Comparison of ENCODE assay signal across 16 cellular contexts in genomic region chr12:93825501-93825888, GRCh38.
DNase-seq lines count a peak whose midpoint lies in the region; ATAC-seq, FAIRE-seq and TF ChIP-seq lines count a peak whose summit lies in the region.
"Had no signal": no experiment of that assay in that cellular context is flagged by ENCODE, and none has a peak within 500 bp of the region (broad histone marks: within the 10 kb centered on the region; RNA-seq: fewer than 3 reads in every experiment).

No MANE protein-coding gene starts in this region.

- H3K4me3 ChIP-seq in coronary artery (no peak overlapping the region), stomach (no peak overlapping the region)
- H3K4me3 ChIP-seq in CD8-positive, alpha-beta memory T cell (ENCODE audit: low read length): no peak overlapping the region

- peaks cover 6 to 40% (median 17%) of the 10 kb centered on the region in 4 donors for H3K4me1 ChIP-seq in stomach
- H3K4me1 ChIP-seq in CD8-positive, alpha-beta memory T cell (ENCODE audit: insufficient read depth, low read length): no peaks in the 10 kb centered on the region

- H3K27ac ChIP-seq in coronary artery (peak overlapping the region; percentile 76 to 80), stomach (peak overlapping the region in 4 of 5 donors; percentile 18 to 58 (median 23))
- H3K27ac ChIP-seq in CD8-positive, alpha-beta memory T cell (ENCODE audit: low read depth, low read length): no peak overlapping the region

- TF ChIP-seq POLR2A in stomach (IDR thresholded peaks at IDR 0.05): no peak
- TF ChIP-seq POLR2A in erythroblast (IDR thresholded peaks at IDR 0.05; ENCODE audit: low read length): no peak

- ATAC-seq in left lobe of liver: peak; percentile 61
- ATAC-seq: stimulated activated effector memory CD8-positive, alpha-beta T cell treated with anti-CD3 and anti-CD28 coated beads, Interleukin-12 subunit alpha, Interleukin-12 subunit beta, amount 100 ng/mL, for 72 hours had no signal

- intact Hi-C loops in stomach (cut with DNase I; ENCODE audit: low total_unique reads): no loop called here

- TF ChIP-seq CTCF in HFFc6 (IDR thresholded peaks at IDR 0.05) (no peak), coronary artery (IDR thresholded peaks at IDR 0.05) (no peak), stomach (IDR thresholded peaks at IDR 0.05) (no peak)

- no peaks in the 10 kb centered on the region for H3K27me3 ChIP-seq in stomach
- no peaks in the 10 kb centered on the region for H3K27me3 ChIP-seq in CD8-positive, alpha-beta memory T cell (ENCODE audit: insufficient read depth, low read length, poor library complexity, severe bottlenecking)

- no peaks in the 10 kb centered on the region for H3K9me3 Mint-ChIP-seq in HFFc6
- H3K9me3 Mint-ChIP-seq in CD8-positive, alpha-beta memory T cell: no peaks in the 10 kb centered on the region
- H3K9me3 Mint-ChIP-seq: stimulated activated effector memory CD8-positive, alpha-beta T cell treated with anti-CD3 and anti-CD28 coated beads, Interleukin-12 subunit alpha, Interleukin-12 subunit beta, amount 100 ng/mL, for 72 hours had no signal

- DNase-seq in HFFc6: peak; percentile 25
- DNase-seq in coronary artery (ENCODE audit: low spot score): no peak
- DNase-seq in left lobe of liver (ENCODE audit: low spot score): no peak
- DNase-seq in stomach: no peak
- no peak for DNase-seq in CD8-positive, alpha-beta memory T cell
- no peak for DNase-seq in MV-4-11 (lab: John Stamatoyannopoulos, UW)
- no peak for DNase-seq in RCC 7860 (ENCODE audit: low spot score)
- DNase-seq in erythroblast (lab: John Stamatoyannopoulos, UW): no peak
- DNase-seq: activated naive CD4-positive, alpha-beta T cell treated with anti-CD3 and anti-CD28 coated beads, Interleukin-2, amount 10 ng/mL, durations not matched to agents 7 days and 5 days; DMS79; NCI-H1694; NCI-H748 treated with DMSO at 0.1 percent for 48 hours; stimulated activated CD4-positive, alpha-beta T cell treated with anti-CD3 and anti-CD28 coated beads, Interleukin-4, amount 100 ng/mL, for 24 hours had no signal

- peaks cover 5% of the 10 kb centered on the region; the same call in 1 of the 2 replicates for H3K36me3 Mint-ChIP-seq in HFFc6 (ENCODE audit: low read depth)
- peaks cover 0 to 9% (median 7%) of the 10 kb centered on the region in 3 donors for H3K36me3 Mint-ChIP-seq in CD8-positive, alpha-beta memory T cell
- H3K36me3 Mint-ChIP-seq: stimulated activated effector memory CD8-positive, alpha-beta T cell treated with anti-CD3 and anti-CD28 coated beads, Interleukin-12 subunit alpha, Interleukin-12 subunit beta, amount 100 ng/mL, for 72 hours had no signal

- no peaks in the 10 kb centered on the region; the same call in 1 of the 2 replicates for H3K27me3 Mint-ChIP-seq in HFFc6 (ENCODE audit: insufficient read depth)
- no peaks in the 10 kb centered on the region for H3K27me3 Mint-ChIP-seq in CD8-positive, alpha-beta memory T cell
- H3K27me3 Mint-ChIP-seq: activated naive CD4-positive, alpha-beta T cell treated with anti-CD3 and anti-CD28 coated beads, Interleukin-2, amount 10 ng/mL, durations not matched to agents 7 days and 5 days; B cell; progenitor cell of endocrine pancreas had no signal

- CTCF ChIA-PET in CD8-positive, alpha-beta memory T cell (lab: Charles Lee): no interaction called here

- WGBS in stomach, 5 donors: 83 to 88% (median 87%) methylated on average over 3 of the region's 3 CpGs

- no peak for FAIRE-seq in RCC 7860 (lab: Jason Lieb, UNC)

- H3K4me1 Mint-ChIP-seq in HFFc6 (ENCODE audit: low read depth): no peaks in the 10 kb centered on the region; the same call in 1 of the 2 replicates
- H3K4me1 Mint-ChIP-seq in CD8-positive, alpha-beta memory T cell: no peaks in the 10 kb centered on the region
- H3K4me1 Mint-ChIP-seq: stimulated activated effector memory CD8-positive, alpha-beta T cell treated with anti-CD3 and anti-CD28 coated beads, Interleukin-12 subunit alpha, Interleukin-12 subunit beta, amount 100 ng/mL, for 72 hours had no signal

- no peaks in the 10 kb centered on the region for H3K36me3 ChIP-seq in stomach
- no peaks in the 10 kb centered on the region for H3K36me3 ChIP-seq in CD8-positive, alpha-beta memory T cell (ENCODE audit: insufficient read depth, low read length)

- H3K4me3 Mint-ChIP-seq in HFFc6: no peak overlapping the region; the same call in 1 of the 2 replicates
- H3K4me3 Mint-ChIP-seq in CD8-positive, alpha-beta memory T cell: no peak overlapping the region
- H3K4me3 Mint-ChIP-seq: activated naive CD4-positive, alpha-beta T cell treated with anti-CD3 and anti-CD28 coated beads, Interleukin-2, amount 10 ng/mL, durations not matched to agents 7 days and 5 days; B cell; stimulated activated effector memory CD8-positive, alpha-beta T cell treated with anti-CD3 and anti-CD28 coated beads, Interleukin-12 subunit alpha, Interleukin-12 subunit beta, amount 100 ng/mL, for 72 hours had no signal

- no peak overlapping the region; the same call in 1 of the 2 replicates for H3K27ac Mint-ChIP-seq in HFFc6
- no peak overlapping the region for H3K27ac Mint-ChIP-seq in CD8-positive, alpha-beta memory T cell
- H3K27ac Mint-ChIP-seq: activated naive CD4-positive, alpha-beta T cell treated with anti-CD3 and anti-CD28 coated beads, Interleukin-2, amount 10 ng/mL, durations not matched to agents 7 days and 5 days; B cell; progenitor cell of endocrine pancreas; stimulated activated effector memory CD8-positive, alpha-beta T cell treated with anti-CD3 and anti-CD28 coated beads, Interleukin-12 subunit alpha, Interleukin-12 subunit beta, amount 100 ng/mL, for 72 hours had no signal

- POLR2A ChIA-PET in CD8-positive, alpha-beta memory T cell (lab: Charles Lee): no interaction called here

- TF ChIP-seq EP300 in stomach (IDR thresholded peaks at IDR 0.05): no peak

- H3K9me3 ChIP-seq in stomach: no peaks in the 10 kb centered on the region
- no peaks in the 10 kb centered on the region for H3K9me3 ChIP-seq in CD8-positive, alpha-beta memory T cell (ENCODE audit: low read length)
